14 cellular contexts compared by ENCODE assay signal in the genomic region with DNA sequence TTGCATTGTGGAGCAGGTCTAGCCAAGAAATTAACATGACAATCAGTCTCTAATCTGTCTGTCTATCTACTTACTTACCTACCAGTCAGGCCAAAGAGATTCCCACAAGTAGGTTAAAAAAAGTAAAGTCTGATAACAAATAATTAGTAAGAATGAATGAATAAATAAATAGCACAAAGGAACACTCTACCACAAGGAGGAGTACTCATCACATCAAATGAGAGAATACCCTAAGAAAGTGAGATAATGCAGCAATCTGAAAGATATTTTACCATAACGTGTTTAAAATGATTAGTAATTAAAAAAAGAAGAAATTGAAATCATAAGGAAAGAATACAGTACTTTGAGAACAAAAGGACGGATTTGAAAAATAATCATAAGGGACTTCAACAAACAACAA.
DNase-seq lines count a peak whose midpoint lies in the region; ATAC-seq and TF ChIP-seq lines count a peak whose summit lies in the region.
"Had no signal": no experiment of that assay in that cellular context is flagged by ENCODE, and none has a peak within 500 bp of the region (broad histone marks: within the 10 kb centered on the region; RNA-seq: fewer than 3 reads in every experiment).

No MANE protein-coding gene starts in this region.

- no peaks in the 10 kb centered on the region for H3K9me3 ChIP-seq in breast epithelium
- H3K9me3 ChIP-seq in T-helper 17 cell (ENCODE audit: control insufficient read depth, low read length, poor library complexity, severe bottlenecking), result no peaks in the 10 kb centered on the region

- intact Hi-C loops in MCF 10A (cut with micrococcal nuclease) (loop anchor here (1.0 kb wide), 3 partner anchors 73 to 263 kb away; no protein-coding TSS in a partner anchor), breast epithelium (cut with DNase I; ENCODE audit: low total_unique reads) (no loop called here)

- POLR2A ChIA-PET in MCF 10A (lab: Yijun Ruan, JAX), result interaction anchor here (0.7 to 1.8 kb wide), 6 partner anchors 14 to 270 kb away, joined by 3 to 7 read pairs (median 4); no protein-coding TSS in a partner anchor

- H3K4me1 Mint-ChIP-seq in MCF 10A (ENCODE audit: insufficient read depth, unreplicated experiment), result peaks cover 9% of the 10 kb centered on the region
- H3K4me1 Mint-ChIP-seq in T-helper 17 cell, result peaks cover 5% of the 10 kb centered on the region
- H3K4me1 Mint-ChIP-seq in type B pancreatic cell (ENCODE audit: unreplicated experiment), result no peaks in the 10 kb centered on the region

- H3K4me3 ChIP-seq in breast epithelium (no peak overlapping the region), fibroblast of villous mesenchyme (ENCODE audit: low read depth, low read length) (no peak overlapping the region)
- H3K4me3 ChIP-seq: tibial artery had no signal

- peaks cover 12% of the 10 kb centered on the region for H3K9me3 Mint-ChIP-seq in MCF 10A (ENCODE audit: unreplicated experiment)
- H3K9me3 Mint-ChIP-seq in type B pancreatic cell, result peaks cover 5% of the 10 kb centered on the region

- H3K27ac ChIP-seq in breast epithelium, result no peak overlapping the region
- H3K27ac ChIP-seq: tibial artery had no signal

- no peak overlapping the region for H3K4me3 Mint-ChIP-seq in MCF 10A (ENCODE audit: unreplicated experiment)
- H3K4me3 Mint-ChIP-seq in T-helper 17 cell, result no peak overlapping the region
- H3K4me3 Mint-ChIP-seq in type B pancreatic cell, result no peak overlapping the region

- ATAC-seq in T-helper 17 cell, result no peak
- no peak for ATAC-seq in GM21825 (IDR thresholded peaks at IDR 0.05; ENCODE audit: unreplicated experiment)

- peak; percentile 44 for DNase-seq in MCF 10A (ENCODE audit: unreplicated experiment)
- no peak for DNase-seq in breast epithelium (ENCODE audit: low spot score in 2 of 2)
- DNase-seq in T-helper 17 cell, result no peak
- peak; percentile 23 for DNase-seq in fibroblast of villous mesenchyme (ENCODE audit: low read depth)
- DNase-seq in type B pancreatic cell (ENCODE audit: extremely low spot score, unreplicated experiment), result no peak
- DNase-seq in hypothalamus (lab: John Stamatoyannopoulos, UW), result no peak
- DNase-seq in activated T-cell treated with anti-CD3 and anti-CD28 coated beads for 4 hours, result no peak
- DNase-seq: activated CD4-positive, alpha-beta T cell treated with anti-CD3 and anti-CD28 coated beads for 4 hours; activated gamma-delta T cell treated with Interleukin-2 at 50 U/mL for 16 hours; foreskin melanocyte; KBM-7; NCI-H2081; tibial artery had no signal

- CTCF ChIA-PET in MCF 10A (lab: Yijun Ruan, JAX), result interaction anchor here (0.5 to 1.5 kb wide), 9 partner anchors 13 to 240 kb away, joined by 3 to 6 read pairs (median 3); no protein-coding TSS in a partner anchor

- H3K36me3 Mint-ChIP-seq in MCF 10A (ENCODE audit: insufficient read depth, unreplicated experiment) (peaks cover 6% of the 10 kb centered on the region), T-helper 17 cell (ENCODE audit: low read depth) (peaks cover 4% of the 10 kb centered on the region), type B pancreatic cell (peaks cover 37% of the 10 kb centered on the region)

- TF ChIP-seq CTCF in MCF 10A (IDR thresholded peaks at IDR 0.05; ENCODE audit: unreplicated experiment) (peak; percentile 65), breast epithelium (IDR thresholded peaks at IDR 0.05) (no peak), fibroblast of villous mesenchyme (IDR thresholded peaks at IDR 0.05; ENCODE audit: insufficient read depth, low read depth, low read length) (peak; percentile 46), type B pancreatic cell (conservative IDR thresholded peaks at IDR 0.05) (peak; percentile 34)

- H3K4me1 ChIP-seq in breast epithelium, result no peaks in the 10 kb centered on the region

- no peaks in the 10 kb centered on the region for H3K27me3 ChIP-seq in breast epithelium
- H3K27me3 ChIP-seq: tibial artery had no signal

- BruUV-seq in MCF 10A (replicated peaks; lab: Mats Ljungman, UMichigan), result no TSS peak

- H3K36me3 ChIP-seq in breast epithelium, result no peaks in the 10 kb centered on the region

- no peak for TF ChIP-seq POLR2A in breast epithelium (IDR thresholded peaks at IDR 0.05)

- H3K27ac Mint-ChIP-seq in MCF 10A (ENCODE audit: low read depth, unreplicated experiment) (no peak overlapping the region), T-helper 17 cell (peak overlapping the region; percentile 76), type B pancreatic cell (no peak overlapping the region)

- H3K27me3 Mint-ChIP-seq in MCF 10A (ENCODE audit: insufficient read depth, unreplicated experiment) (no peaks in the 10 kb centered on the region), T-helper 17 cell (no peaks in the 10 kb centered on the region), type B pancreatic cell (no peaks in the 10 kb centered on the region)

Comparison
In these comparisons a context has a peak if more than half of its experiments do, and no peak if none do; other contexts are left out.
1. DNase-seq: peak in MCF 10A (single experiment) and fibroblast of villous mesenchyme (single experiment); none in breast epithelium (0 of 2), T-helper 17 cell (0 of 3), type B pancreatic cell (single experiment), hypothalamus (0 of 51) and activated T-cell treated with anti-CD3 and anti-CD28 coated beads for 4 hours (single experiment).
2. CTCF ChIP-seq: peak in MCF 10A (single experiment), fibroblast of villous mesenchyme (single experiment) and type B pancreatic cell (single experiment); none in breast epithelium (0 of 3).